ENCODE assay signal across 21 cellular contexts in the genomic region with DNA sequence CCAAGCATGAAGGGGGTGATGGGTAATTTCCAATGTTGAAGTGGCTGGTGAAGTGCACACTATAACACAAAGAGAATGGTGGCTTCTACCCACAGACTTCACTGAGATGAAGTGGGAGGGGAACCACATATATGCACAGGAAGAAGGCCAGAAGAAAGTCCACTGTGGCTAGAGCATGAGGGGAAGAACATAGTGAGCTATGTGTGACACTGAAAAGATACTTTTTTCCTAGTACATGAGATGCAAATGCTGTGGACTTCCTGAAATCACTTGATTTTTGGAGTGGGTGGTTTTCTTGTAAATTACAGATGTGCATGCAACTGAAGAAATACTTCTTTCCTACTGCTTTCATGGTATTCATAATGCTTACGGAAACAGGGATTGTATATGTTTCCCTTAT.
DNase-seq lines count a peak whose midpoint lies in the region; ATAC-seq and TF ChIP-seq lines count a peak whose summit lies in the region.
"Had no signal": no experiment of that assay in that cellular context is flagged by ENCODE, and none has a peak within 500 bp of the region (broad histone marks: within the 10 kb centered on the region; RNA-seq: fewer than 3 reads in every experiment).

No MANE protein-coding gene starts in this region.

- H3K27me3 Mint-ChIP-seq in stimulated activated naive CD8-positive, alpha-beta T cell treated with anti-CD3 and anti-CD28 coated beads, Interleukin-15, amount 100 ng/mL, for 72 hours, result no peaks in the 10 kb centered on the region

- H3K9me3 ChIP-seq in right atrium auricular region, result no peaks in the 10 kb centered on the region
- H3K9me3 ChIP-seq: lower lobe of right lung, upper lobe of left lung had no signal

- H3K4me1 Mint-ChIP-seq in stimulated activated naive CD8-positive, alpha-beta T cell treated with anti-CD3 and anti-CD28 coated beads, Interleukin-15, amount 100 ng/mL, for 72 hours, result no peaks in the 10 kb centered on the region
- H3K4me1 Mint-ChIP-seq: activated naive CD4-positive, alpha-beta T cell treated with anti-CD3 and anti-CD28 coated beads, Interleukin-2, amount 50 U/mL, for 24 hours had no signal

- H3K36me3 ChIP-seq in right atrium auricular region, result no peaks in the 10 kb centered on the region
- H3K36me3 ChIP-seq: lower lobe of right lung, upper lobe of left lung had no signal

- H3K4me1 ChIP-seq in right atrium auricular region, result no peaks in the 10 kb centered on the region
- H3K4me1 ChIP-seq: lower lobe of right lung, upper lobe of left lung had no signal

- H3K27me3 ChIP-seq in right atrium auricular region, result no peaks in the 10 kb centered on the region
- H3K27me3 ChIP-seq: upper lobe of left lung had no signal

- no peak overlapping the region for H3K4me3 Mint-ChIP-seq in stimulated activated naive CD8-positive, alpha-beta T cell treated with anti-CD3 and anti-CD28 coated beads, Interleukin-15, amount 100 ng/mL, for 72 hours
- H3K4me3 Mint-ChIP-seq: activated naive CD4-positive, alpha-beta T cell treated with anti-CD3 and anti-CD28 coated beads, Interleukin-2, amount 50 U/mL, for 24 hours; brain had no signal

- H3K9me3 Mint-ChIP-seq in stimulated activated naive CD8-positive, alpha-beta T cell treated with anti-CD3 and anti-CD28 coated beads, Interleukin-15, amount 100 ng/mL, for 72 hours, result peaks cover 5 to 6% of the 10 kb centered on the region in 2 donors
- H3K9me3 Mint-ChIP-seq: brain had no signal

- no peak overlapping the region for H3K27ac Mint-ChIP-seq in stimulated activated naive CD8-positive, alpha-beta T cell treated with anti-CD3 and anti-CD28 coated beads, Interleukin-15, amount 100 ng/mL, for 72 hours
- H3K27ac Mint-ChIP-seq: activated naive CD4-positive, alpha-beta T cell treated with anti-CD3 and anti-CD28 coated beads, Interleukin-2, amount 50 U/mL, for 24 hours; brain had no signal

- peak; percentile 77 for ATAC-seq in GM19025 (IDR thresholded peaks at IDR 0.05; ENCODE audit: low read depth, unreplicated experiment)
- ATAC-seq in GM21723 (IDR thresholded peaks at IDR 0.05; ENCODE audit: unreplicated experiment), result peak; percentile 85
- ATAC-seq in HG03039 (IDR thresholded peaks at IDR 0.05; ENCODE audit: unreplicated experiment), result peak; percentile 87
- no peak for ATAC-seq in stimulated activated naive CD8-positive, alpha-beta T cell treated with anti-CD3 and anti-CD28 coated beads, Interleukin-15, amount 100 ng/mL, for 72 hours
- ATAC-seq: lower lobe of right lung had no signal

- peak; percentile 21 for DNase-seq in GM10266 (ENCODE audit: extremely low spot score)
- DNase-seq in SIG-M5 (lab: John Stamatoyannopoulos, UW), result no peak
- DNase-seq in right atrium auricular region (ENCODE audit: low spot score), result no peak
- DNase-seq in stimulated activated naive CD8-positive, alpha-beta T cell treated with anti-CD3 and anti-CD28 coated beads, Interleukin-15, amount 100 ng/mL, for 72 hours, result no peak
- no peak for DNase-seq in activated T-cell treated with anti-CD3 and anti-CD28 coated beads, Interleukin-2, amount 50 U/mL, for 1 hour
- DNase-seq: activated CD4-positive, alpha-beta T cell treated with anti-CD3 and anti-CD28 coated beads for 1 hour; C1 segment of cervical spinal cord; cortex of kidney; Karpas-422; lower lobe of right lung; NCI-H1417 treated with DMSO at 0.1 percent for 48 hours; posterior cingulate gyrus; stimulated activated naive CD4-positive, alpha-beta T cell; T1000; upper lobe of left lung had no signal

- H3K4me3 ChIP-seq in right atrium auricular region, result no peak overlapping the region
- H3K4me3 ChIP-seq: lower lobe of right lung, smooth muscle cell, upper lobe of left lung had no signal

- TF ChIP-seq CTCF in GM10266 (IDR thresholded peaks at IDR 0.05; ENCODE audit: control insufficient read depth, insufficient read depth, low read depth, missing control alignments) (no peak), right atrium auricular region (IDR thresholded peaks at IDR 0.05) (no peak)

- H3K27ac ChIP-seq in right atrium auricular region, result no peak overlapping the region
- H3K27ac ChIP-seq: lower lobe of right lung, upper lobe of left lung had no signal
